Comparison of ENCODE assay signal across 1 cellular context in genomic region chr5:159496773-159497172, GRCh38.
TF ChIP-seq lines count a peak whose summit lies in the region.

No MANE protein-coding gene starts in this region.

TF ChIP-seq in WTC11, 78 proteins besides CTCF, POLR2A, EP300 and RAD21 (continued from another document):
- no peak for TF ChIP-seq NR3C1 (CRISPR knock-in tag; conservative IDR thresholded peaks at IDR 0.05; ENCODE audit: low read depth)
